Comparison of ENCODE assay signal across 7 cellular contexts in genomic region chr17:45594954-45595353, GRCh38.
DNase-seq lines count a peak whose midpoint lies in the region; ATAC-seq, FAIRE-seq and TF ChIP-seq lines count a peak whose summit lies in the region.
"Not testable (repeated sequence)": the region's sequence is repeated elsewhere in the genome, so short reads cannot be mapped to it uniquely, and the experiment has no call there.

No MANE protein-coding gene starts in this region.

- RAD21 ChIA-PET in HCT116 (lab: Charles Lee; ENCODE audit: low non-redundant PET in 1 of 2, low total read pairs in 2 of 2, uncharacterized antibody in 2 of 2, unreplicated experiment in 2 of 2) = not testable (repeated sequence)

- not testable (repeated sequence) for H3K4me3 Mint-ChIP-seq in activated CD4-positive, alpha-beta T cell treated with anti-CD3 and anti-CD28 coated beads, Interleukin-2, amount 10 ng/mL, durations not matched to agents 24 days and 14 days; memory B cell

- H3K4me1 ChIP-seq in HCT116 (ENCODE audit: control insufficient read depth in 1 of 2, insufficient read depth in 2 of 2, low read length in 2 of 2); foreskin keratinocyte: not testable (repeated sequence)

- H3K9me3 ChIP-seq in HCT116 (ENCODE audit: control insufficient read depth in 1 of 2, insufficient read depth in 1 of 2, low read depth in 1 of 2, low read length in 2 of 2); MG63: not testable (repeated sequence)

- not testable (repeated sequence) for TF ChIP-seq CTCF in HCT116 (IDR thresholded peaks at IDR 0.05 in 2 of 3, conservative IDR thresholded peaks at IDR 0.05 in 1 of 3; ENCODE audit: borderline replicate concordance in 1 of 3, insufficient read depth in 1 of 3, low read depth in 2 of 3, low read length in 2 of 3); foreskin keratinocyte (conservative IDR thresholded peaks at IDR 0.05)

- BruUV-seq in HCT116 (replicated peaks; lab: Mats Ljungman, UMichigan) = not testable (repeated sequence)

- not testable (repeated sequence) for H3K4me3 ChIP-seq in HCT116 (replicated peaks in 1 of 2; ENCODE audit: low read depth in 1 of 2, low read length in 2 of 2); MG63

- not testable (repeated sequence) for H3K9me3 Mint-ChIP-seq in activated CD4-positive, alpha-beta T cell treated with anti-CD3 and anti-CD28 coated beads, Interleukin-2, amount 10 ng/mL, durations not matched to agents 24 days and 14 days; memory B cell

- H3K9me2 ChIP-seq in HCT116 (ENCODE audit: insufficient read depth) = not testable (repeated sequence)

- POLR2A ChIA-PET in HCT116 (lab: Charles Lee) = not testable (repeated sequence)

- peak; percentile 58 for DNase-seq in ELR (ENCODE audit: low read depth)
- not testable (repeated sequence) for DNase-seq in HCT116 (ENCODE audit: low read depth, low spot score); foreskin keratinocyte; memory B cell (ENCODE audit: low spot score in 2 of 2)
- peak; percentile 31 for DNase-seq in MG63
- DNase-seq in RCC 7860 (ENCODE audit: low spot score) = peak; percentile 6
- peak; percentile 27 for DNase-seq in activated CD4-positive, alpha-beta T cell treated with anti-CD3 and anti-CD28 coated beads, Interleukin-2, amount 10 ng/mL, durations not matched to agents 24 days and 14 days

- not testable (repeated sequence) for FAIRE-seq in RCC 7860 (lab: Jason Lieb, UNC)

- not testable (repeated sequence) for H3K27ac ChIP-seq in HCT116 (ENCODE audit: low read depth, low read length); foreskin keratinocyte

- ATAC-seq in HCT116 (peak; percentile 37; the same call in 1 of the 2 replicates), foreskin keratinocyte (peak; percentile 70)
- ATAC-seq in memory B cell (ENCODE audit: low read depth) = not testable (repeated sequence)

- H4K20me1 ChIP-seq in HCT116 (ENCODE audit: insufficient read depth) = not testable (repeated sequence)

- H3K4me2 ChIP-seq in HCT116 (ENCODE audit: low read length) = peak overlapping the region; percentile 21; the same call in 1 of the 2 replicates

- peaks cover 21% of the 10 kb centered on the region for H3K27me3 Mint-ChIP-seq in activated CD4-positive, alpha-beta T cell treated with anti-CD3 and anti-CD28 coated beads, Interleukin-2, amount 10 ng/mL, durations not matched to agents 24 days and 14 days
- not testable (repeated sequence) for H3K27me3 Mint-ChIP-seq in memory B cell

- H3K27me3 ChIP-seq in HCT116 (ENCODE audit: insufficient read depth, low read length); MG63; foreskin keratinocyte: not testable (repeated sequence)

- not testable (repeated sequence) for H3K27ac Mint-ChIP-seq in activated CD4-positive, alpha-beta T cell treated with anti-CD3 and anti-CD28 coated beads, Interleukin-2, amount 10 ng/mL, durations not matched to agents 24 days and 14 days
- peak overlapping the region; percentile 19 for H3K27ac Mint-ChIP-seq in memory B cell

- H3K9ac ChIP-seq in HCT116 (ENCODE audit: low read length) = not testable (repeated sequence)

- not testable (repeated sequence) for H3K36me3 ChIP-seq in HCT116 (ENCODE audit: control insufficient read depth in 1 of 2, insufficient read depth in 2 of 2, low read length in 2 of 2); MG63

- intact Hi-C loops in HCT116 (cut with micrococcal nuclease); activated CD4-positive, alpha-beta T cell treated with anti-CD3 and anti-CD28 coated beads, Interleukin-2, amount 10 ng/mL, durations not matched to agents 24 days and 14 days (cut with micrococcal nuclease): not testable (repeated sequence)

- not testable (repeated sequence) for H3K79me2 ChIP-seq in HCT116 (ENCODE audit: insufficient read depth, low read length)

- not testable (repeated sequence) for TF ChIP-seq RAD21 in HCT116 (IDR thresholded peaks at IDR 0.05; ENCODE audit: low read depth)

- TF ChIP-seq POLR2A in HCT116 (IDR thresholded peaks at IDR 0.05; ENCODE audit: borderline replicate concordance, extremely low read depth, insufficient read depth, insufficient read length) = not testable (repeated sequence)

- CTCF ChIA-PET in HCT116 (lab: Charles Lee) = not testable (repeated sequence)

- not testable (repeated sequence) for H3K4me1 Mint-ChIP-seq in activated CD4-positive, alpha-beta T cell treated with anti-CD3 and anti-CD28 coated beads, Interleukin-2, amount 10 ng/mL, durations not matched to agents 24 days and 14 days; memory B cell

- H2AFZ ChIP-seq in HCT116 (ENCODE audit: low read depth, low read length, poor library complexity, severe bottlenecking) = not testable (repeated sequence)

- H3K36me3 Mint-ChIP-seq in activated CD4-positive, alpha-beta T cell treated with anti-CD3 and anti-CD28 coated beads, Interleukin-2, amount 10 ng/mL, durations not matched to agents 24 days and 14 days (ENCODE audit: low read depth); memory B cell: not testable (repeated sequence)

TF ChIP-seq in HCT116, 20 proteins besides CTCF, POLR2A, EP300 and RAD21:
- TF ChIP-seq FOSL1 (IDR thresholded peaks at IDR 0.05; ENCODE audit: low read depth) = peak; percentile 23; the same call in 1 of the 2 replicates
